16 cellular contexts compared by ENCODE assay signal in the genomic region with DNA sequence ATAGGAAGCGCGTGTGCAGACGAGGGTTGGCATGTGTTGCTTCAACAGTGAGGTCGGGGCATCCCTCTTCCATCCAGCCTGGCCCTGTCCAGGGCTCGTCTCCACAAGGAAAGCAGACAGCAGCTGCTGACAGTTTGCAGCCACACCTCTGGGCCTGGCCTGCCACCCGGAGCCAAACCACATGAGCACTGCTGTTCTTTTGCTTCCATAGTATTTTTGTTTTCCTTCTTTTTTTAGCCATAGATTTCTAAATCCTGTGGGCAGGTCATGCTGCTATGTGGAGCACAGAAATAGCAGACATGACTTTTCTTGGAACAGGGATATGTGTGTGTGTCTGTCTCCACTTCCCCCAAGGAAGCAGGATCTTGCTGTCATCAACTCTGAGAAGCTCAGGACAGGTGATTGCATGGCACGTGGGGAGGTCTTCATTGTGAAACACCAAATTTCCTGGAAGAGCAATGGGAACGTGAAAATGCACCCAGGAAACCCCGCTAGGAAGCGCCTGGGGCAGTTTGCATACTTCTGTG.
A peak's percentile ranks its signal among the peaks of the same experiment; 100 is the strongest.
DNase-seq lines count a peak whose midpoint lies in the region; ATAC-seq, FAIRE-seq and TF ChIP-seq lines count a peak whose summit lies in the region.
"Had no signal": no experiment of that assay in that cellular context is flagged by ENCODE, and none has a peak within 500 bp of the region (broad histone marks: within the 10 kb centered on the region; RNA-seq: fewer than 3 reads in every experiment).

No MANE protein-coding gene starts in this region.

- H3K4me1 Mint-ChIP-seq in activated T-cell treated with anti-CD3 and anti-CD28 coated beads, Interleukin-2, amount 50 U/mL, for 24 hours (ENCODE audit: low read depth), result peaks cover 23% of the 10 kb centered on the region
- peaks cover 19% of the 10 kb centered on the region for H3K4me1 Mint-ChIP-seq in activated T-cell treated with anti-CD3 and anti-CD28 coated beads, Interleukin-2, amount 50 U/mL, for 4 hours (ENCODE audit: low read depth)
- peaks cover 59% of the 10 kb centered on the region for H3K4me1 Mint-ChIP-seq in dendritic cell treated with granulocyte-macrophage colony-stimulating factor and Interleukin-4, amounts not matched to agents 40 ng/mL and 50 ng/mL, for 4 days (ENCODE audit: low read depth)

- peak; percentile 19 for DNase-seq in activated T-cell treated with anti-CD3 and anti-CD28 coated beads, Interleukin-2, amount 50 U/mL, for 24 hours
- DNase-seq in activated T-cell treated with anti-CD3 and anti-CD28 coated beads, Interleukin-2, amount 50 U/mL, for 4 hours, result no peak
- DNase-seq in left ventricle myocardium inferior (peak; percentile 77), NCI-H748 treated with DMSO at 0.1 percent for 48 hours (lab: John Stamatoyannopoulos, UW) (no peak), DMS153 treated with DMSO at 0.1 percent for 48 hours (lab: John Stamatoyannopoulos, UW; ENCODE audit: unreplicated experiment) (no peak), HTR-8/SVneo (ENCODE audit: insufficient read length, low spot score) (no peak)
- DNase-seq: CD8-positive, alpha-beta memory T cell; Kasumi-1; naive thymus-derived CD8-positive, alpha-beta T cell; NCI-H1436; NCI-H226; stimulated activated CD4-positive, alpha-beta T cell treated with anti-CD3 and anti-CD28 coated beads, Interleukin-2, amount 100 ng/mL, for 24 hours had no signal

- H3K4me3 ChIP-seq in left ventricle myocardium inferior, result no peak overlapping the region
- H3K4me3 ChIP-seq in skeletal muscle tissue (ENCODE audit: low read length in 3 of 3), result no peak overlapping the region
- H3K4me3 ChIP-seq: tibial nerve had no signal

- no peak for FAIRE-seq in HTR-8/SVneo (lab: Jason Lieb, UNC)

- H3K9ac ChIP-seq in skeletal muscle tissue (ENCODE audit: low read depth in 1 of 3, low read length in 3 of 3), result peak overlapping the region in 1 of 3 donors; percentile 25

- H3K4me3 Mint-ChIP-seq in activated T-cell treated with anti-CD3 and anti-CD28 coated beads, Interleukin-2, amount 50 U/mL, for 24 hours, result no peak overlapping the region
- H3K4me3 Mint-ChIP-seq in activated T-cell treated with anti-CD3 and anti-CD28 coated beads, Interleukin-2, amount 50 U/mL, for 4 hours, result no peak overlapping the region
- no peak overlapping the region for H3K4me3 Mint-ChIP-seq in dendritic cell treated with granulocyte-macrophage colony-stimulating factor and Interleukin-4, amounts not matched to agents 40 ng/mL and 50 ng/mL, for 4 days
- H3K4me3 Mint-ChIP-seq: CD8-positive, alpha-beta memory T cell; naive thymus-derived CD8-positive, alpha-beta T cell had no signal

- intact Hi-C loops in dendritic cell treated with granulocyte-macrophage colony-stimulating factor and Interleukin-4, amounts not matched to agents 40 ng/mL and 50 ng/mL, for 4 days (cut with micrococcal nuclease), result no loop called here
- intact Hi-C loops in left ventricle myocardium inferior (cut with micrococcal nuclease), result no loop called here

- H3K9me3 Mint-ChIP-seq in activated T-cell treated with anti-CD3 and anti-CD28 coated beads, Interleukin-2, amount 50 U/mL, for 24 hours, result no peaks in the 10 kb centered on the region
- H3K9me3 Mint-ChIP-seq in activated T-cell treated with anti-CD3 and anti-CD28 coated beads, Interleukin-2, amount 50 U/mL, for 4 hours, result no peaks in the 10 kb centered on the region
- no peaks in the 10 kb centered on the region for H3K9me3 Mint-ChIP-seq in dendritic cell treated with granulocyte-macrophage colony-stimulating factor and Interleukin-4, amounts not matched to agents 40 ng/mL and 50 ng/mL, for 4 days
- H3K9me3 Mint-ChIP-seq: CD8-positive, alpha-beta memory T cell; naive thymus-derived CD8-positive, alpha-beta T cell had no signal

- no peaks in the 10 kb centered on the region for H3K9me3 ChIP-seq in left ventricle myocardium inferior (replicated peaks)
- no peaks in the 10 kb centered on the region for H3K9me3 ChIP-seq in skeletal muscle tissue (ENCODE audit: control insufficient read depth in 3 of 3, low read length in 3 of 3)
- H3K9me3 ChIP-seq: tibial nerve had no signal

- no peaks in the 10 kb centered on the region for H3K27me3 Mint-ChIP-seq in activated T-cell treated with anti-CD3 and anti-CD28 coated beads, Interleukin-2, amount 50 U/mL, for 24 hours
- no peaks in the 10 kb centered on the region for H3K27me3 Mint-ChIP-seq in activated T-cell treated with anti-CD3 and anti-CD28 coated beads, Interleukin-2, amount 50 U/mL, for 4 hours (ENCODE audit: low read depth)
- H3K27me3 Mint-ChIP-seq in dendritic cell treated with granulocyte-macrophage colony-stimulating factor and Interleukin-4, amounts not matched to agents 40 ng/mL and 50 ng/mL, for 4 days, result no peaks in the 10 kb centered on the region
- H3K27me3 Mint-ChIP-seq: CD8-positive, alpha-beta memory T cell; naive thymus-derived CD8-positive, alpha-beta T cell had no signal

- peak overlapping the region; percentile 50 for H3K27ac Mint-ChIP-seq in activated T-cell treated with anti-CD3 and anti-CD28 coated beads, Interleukin-2, amount 50 U/mL, for 24 hours
- peak overlapping the region; percentile 15 for H3K27ac Mint-ChIP-seq in dendritic cell treated with granulocyte-macrophage colony-stimulating factor and Interleukin-4, amounts not matched to agents 40 ng/mL and 50 ng/mL, for 4 days

- H3K36me3 Mint-ChIP-seq in activated T-cell treated with anti-CD3 and anti-CD28 coated beads, Interleukin-2, amount 50 U/mL, for 24 hours (ENCODE audit: low read depth), result peaks cover 90% of the 10 kb centered on the region
- peaks cover 38% of the 10 kb centered on the region for H3K36me3 Mint-ChIP-seq in activated T-cell treated with anti-CD3 and anti-CD28 coated beads, Interleukin-2, amount 50 U/mL, for 4 hours (ENCODE audit: insufficient read depth)
- peaks cover 92% of the 10 kb centered on the region for H3K36me3 Mint-ChIP-seq in dendritic cell treated with granulocyte-macrophage colony-stimulating factor and Interleukin-4, amounts not matched to agents 40 ng/mL and 50 ng/mL, for 4 days (ENCODE audit: low read depth)

- H3K36me3 ChIP-seq in left ventricle myocardium inferior (peaks cover 10% of the 10 kb centered on the region), skeletal muscle tissue (ENCODE audit: control insufficient read depth in 3 of 3, insufficient read depth in 3 of 3, low read length in 3 of 3) (peaks cover 10 to 12% (median 11%) of the 10 kb centered on the region in 3 donors)

- H3K27me3 ChIP-seq in left ventricle myocardium inferior (ENCODE audit: low read depth) (no peaks in the 10 kb centered on the region), skeletal muscle tissue (ENCODE audit: control insufficient read depth in 3 of 3, insufficient read depth in 3 of 3, low read length in 3 of 3) (no peaks in the 10 kb centered on the region)
- H3K27me3 ChIP-seq: tibial nerve had no signal

- TF ChIP-seq CTCF in left ventricle myocardium inferior (IDR thresholded peaks at IDR 0.05; ENCODE audit: borderline replicate concordance), result no peak

- peaks cover 52% of the 10 kb centered on the region for H3K4me1 ChIP-seq in left ventricle myocardium inferior
- peaks cover 31 to 37% (median 36%) of the 10 kb centered on the region in 3 donors for H3K4me1 ChIP-seq in skeletal muscle tissue (ENCODE audit: control insufficient read depth in 3 of 3, insufficient read depth in 3 of 3, low read length in 3 of 3)

- H3K27ac ChIP-seq in left ventricle myocardium inferior (replicated peaks) (peak overlapping the region; percentile 79), skeletal muscle tissue (ENCODE audit: low read depth, low read length) (peak overlapping the region; percentile 61)
- H3K27ac ChIP-seq: epithelial cell of prostate, tibial nerve had no signal

- ATAC-seq in activated T-cell treated with anti-CD3 and anti-CD28 coated beads, Interleukin-2, amount 50 U/mL, for 4 hours, result no peak
- ATAC-seq: naive thymus-derived CD8-positive, alpha-beta T cell had no signal

Comparison
In these comparisons a context has a peak if more than half of its experiments do, and no peak if none do; other contexts are left out.
1. DNase-seq: peak in activated T-cell treated with anti-CD3 and anti-CD28 coated beads, Interleukin-2, amount 50 U/mL, for 24 hours (single experiment) and left ventricle myocardium inferior (single experiment); none in activated T-cell treated with anti-CD3 and anti-CD28 coated beads, Interleukin-2, amount 50 U/mL, for 4 hours (single experiment), NCI-H748 treated with DMSO at 0.1 percent for 48 hours (single experiment), DMS153 treated with DMSO at 0.1 percent for 48 hours (single experiment) and HTR-8/SVneo (single experiment).